ENCODE assay signal across 28 cellular contexts in the genomic region with DNA sequence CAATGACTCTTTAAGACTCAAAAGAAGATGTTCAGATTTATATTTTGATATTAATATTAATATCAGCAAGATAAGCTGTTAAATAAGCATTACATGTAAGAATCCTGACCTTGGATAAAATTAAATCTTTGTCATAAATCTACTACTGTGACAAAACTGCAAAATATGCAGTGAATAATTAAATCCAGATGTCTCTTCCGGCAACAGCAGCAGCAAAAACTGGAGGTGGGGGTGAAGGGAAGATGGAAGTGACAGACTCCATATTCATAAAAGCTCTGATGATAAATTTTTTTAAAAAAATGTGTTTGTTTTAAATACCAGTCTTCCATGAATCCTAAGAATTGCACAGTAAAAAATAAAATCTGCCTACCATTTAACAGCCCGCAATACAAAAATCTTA.
A peak's percentile ranks its signal among the peaks of the same experiment; 100 is the strongest.
DNase-seq lines count a peak whose midpoint lies in the region; ATAC-seq, FAIRE-seq and TF ChIP-seq lines count a peak whose summit lies in the region.
"Had no signal": no experiment of that assay in that cellular context is flagged by ENCODE, and none has a peak within 500 bp of the region (broad histone marks: within the 10 kb centered on the region; RNA-seq: fewer than 3 reads in every experiment).

No MANE protein-coding gene starts in this region.

- H3K4me1 ChIP-seq in SJCRH30 (no peaks in the 10 kb centered on the region), gastroesophageal sphincter (no peaks in the 10 kb centered on the region)
- H3K4me1 ChIP-seq: HAP-1 had no signal

- FAIRE-seq in H54 (lab: Jason Lieb, UNC) = no peak
- FAIRE-seq: RCC 7860 had no signal

- DNase-seq in HCEC 1CT (peak; percentile 70), astrocyte of the spinal cord (ENCODE audit: low read depth, low spot score) (peak; percentile 29), fibroblast of villous mesenchyme (ENCODE audit: low read depth) (peak; percentile 54), H54 (ENCODE audit: insufficient read length, low spot score) (no peak), SJCRH30 (no peak)
- DNase-seq: activated CD4-positive, CD25-positive, alpha-beta regulatory T cell; activated CD8-positive, alpha-beta memory T cell treated with anti-CD3 and anti-CD28 coated beads, Interleukin-2, amount 10 ng/mL, durations not matched to agents 7 days and 5 days; activated naive CD4-positive, alpha-beta T cell treated with anti-CD3 and anti-CD28 coated beads, Interleukin-2, amount 10 ng/mL, durations not matched to agents 7 days and 5 days; AML-193; caudate nucleus; CD8-positive, alpha-beta T cell; endodermal cell; kidney glomerular epithelial cell; NCI-H1105; NCI-H1930; NCI-H69; right cardiac atrium; stimulated activated CD4-positive, alpha-beta T cell treated with anti-CD3 and anti-CD28 coated beads, Interleukin-12 subunit alpha, Interleukin-12 subunit beta, amount 100 ng/mL, for 4 hours; stimulated activated CD4-positive, alpha-beta T cell treated with anti-CD3 and anti-CD28 coated beads, Interleukin-4, amount 100 ng/mL, for 4 hours; substantia nigra; T-helper 1 cell; upper lobe of left lung had no signal

- ATAC-seq in gastroesophageal sphincter (no peak), GM21528 (IDR thresholded peaks at IDR 0.05; ENCODE audit: low FRiP score, unreplicated experiment) (no peak)
- ATAC-seq: activated CD8-positive, alpha-beta memory T cell treated with anti-CD3 and anti-CD28 coated beads, Interleukin-2, amount 10 ng/mL, durations not matched to agents 7 days and 5 days; CD8-positive, alpha-beta T cell; right cardiac atrium; stimulated activated memory B cell treated with anti-CD40 and anti-IgM and Interleukin-4, amounts not matched to agents 10 μg/mL and 1 μg/mL and 100 μg/mL, for 72 hours had no signal

- H3K27me3 ChIP-seq in SJCRH30 = no peaks in the 10 kb centered on the region
- no peaks in the 10 kb centered on the region for H3K27me3 ChIP-seq in gastroesophageal sphincter
- H3K27me3 ChIP-seq: esophagus muscularis mucosa, upper lobe of left lung had no signal

- in situ Hi-C loops in astrocyte of the spinal cord (cut with HindIII; ENCODE audit: low sequenced_read_pairs) = no loop called here

- no peak overlapping the region for H3K4me3 ChIP-seq in astrocyte of the spinal cord (ENCODE audit: low read depth, low read length)
- no peak overlapping the region for H3K4me3 ChIP-seq in fibroblast of villous mesenchyme (ENCODE audit: low read depth, low read length)
- no peak overlapping the region for H3K4me3 ChIP-seq in SJCRH30
- no peak overlapping the region for H3K4me3 ChIP-seq in gastroesophageal sphincter
- H3K4me3 ChIP-seq: esophagus muscularis mucosa, HAP-1, upper lobe of left lung had no signal

- no peak for TF ChIP-seq POLR2A in H54 (IDR thresholded peaks at IDR 0.05; ENCODE audit: low read depth, low read length)
- TF ChIP-seq POLR2A in gastroesophageal sphincter (IDR thresholded peaks at IDR 0.05) = no peak

- 31 to 62% methylated on average over 2 of the region's 2 CpGs for WGBS in gastroesophageal sphincter (ENCODE audit: low coverage in 1 of 2), 2 donors

- H3K27ac ChIP-seq in SJCRH30 (no peak overlapping the region), gastroesophageal sphincter (no peak overlapping the region)
- H3K27ac ChIP-seq: esophagus muscularis mucosa, upper lobe of left lung had no signal

- H3K36me3 ChIP-seq in SJCRH30 = no peaks in the 10 kb centered on the region
- H3K36me3 ChIP-seq in gastroesophageal sphincter = peaks cover 0 to 12% of the 10 kb centered on the region in 2 donors
- H3K36me3 ChIP-seq: esophagus muscularis mucosa, HAP-1, upper lobe of left lung had no signal

- TF ChIP-seq CTCF in astrocyte of the spinal cord (IDR thresholded peaks at IDR 0.05; ENCODE audit: low read depth, low read length) (no peak), fibroblast of villous mesenchyme (IDR thresholded peaks at IDR 0.05; ENCODE audit: insufficient read depth, low read depth, low read length) (no peak), gastroesophageal sphincter (IDR thresholded peaks at IDR 0.05) (no peak)

- H3K9me3 ChIP-seq in SJCRH30 (replicated peaks) = no peaks in the 10 kb centered on the region
- peaks cover 0 to 16% (median 0%) of the 10 kb centered on the region in 3 donors for H3K9me3 ChIP-seq in gastroesophageal sphincter
- H3K9me3 ChIP-seq: HAP-1 had no signal

- TF ChIP-seq EP300 in gastroesophageal sphincter (IDR thresholded peaks at IDR 0.05) = no peak

Comparison
In these comparisons a context has a peak if more than half of its experiments do, and no peak if none do; other contexts are left out.
1. DNase-seq: peak in HCEC 1CT (single experiment), astrocyte of the spinal cord (single experiment) and fibroblast of villous mesenchyme (single experiment); none in H54 (single experiment) and SJCRH30 (0 of 2).